ENCODE assay signal across 1 cellular context in genomic region chr2:53970898-53971681, GRCh38.
A peak's percentile ranks its signal among the peaks of the same experiment; 100 is the strongest.
TF ChIP-seq lines count a peak whose summit lies in the region.

PSME4 (minus strand) TSS chr2:53970993; CDS start chr2:53970784, 209 bp downstream.

TF ChIP-seq in K562, 482 proteins besides CTCF, POLR2A, EP300 and RAD21 (continued from another document and continues in another):
- TF ChIP-seq RBM39 (optimal IDR thresholded peaks at IDR 0.05; ENCODE audit: low read depth, low read length) (no peak), FIP1L1 (IDR thresholded peaks at IDR 0.05; ENCODE audit: low read depth, low read length, poor library complexity, severe bottlenecking) (no peak), ATF3 (IDR thresholded peaks at IDR 0.05) (no peak), ATF3 (CRISPR knock-in tag; conservative IDR thresholded peaks at IDR 0.05) (no peak), KLF6 (CRISPR knock-in tag; IDR thresholded peaks at IDR 0.05; ENCODE audit: borderline replicate concordance) (no peak), YBX1 (IDR thresholded peaks at IDR 0.05) (no peak), ZNF518B (CRISPR knock-in tag; IDR thresholded peaks at IDR 0.05) (no peak), GTF3C2 (IDR thresholded peaks at IDR 0.05; ENCODE audit: borderline replicate concordance, extremely low read depth, insufficient read length) (no peak), TGIF2 (CRISPR knock-in tag; IDR thresholded peaks at IDR 0.05) (no peak), RCOR1 (IDR thresholded peaks at IDR 0.05; ENCODE audit: borderline replicate concordance in 1 of 2, low read depth in 2 of 2, low read length in 2 of 2) (no peak), NFXL1 (CRISPR knock-in tag; IDR thresholded peaks at IDR 0.05) (no peak), MTA1 (IDR thresholded peaks at IDR 0.05; ENCODE audit: borderline replicate concordance) (no peak), NR4A1 (CRISPR knock-in tag; IDR thresholded peaks at IDR 0.05) (no peak), NR4A1 (tag; IDR thresholded peaks at IDR 0.05) (no peak), SPI1 (IDR thresholded peaks at IDR 0.05; ENCODE audit: borderline replicate concordance, low read depth, low read length) (no peak), SAP30 (IDR thresholded peaks at IDR 0.05; ENCODE audit: borderline replicate concordance, insufficient read depth, low read depth, low read length, poor library complexity, severe bottlenecking) (peak; percentile 67), CBX3 (IDR thresholded peaks at IDR 0.05; ENCODE audit: borderline replicate concordance in 1 of 2, low read length in 2 of 2) (no peak), ZNF644 (tag; IDR thresholded peaks at IDR 0.05; ENCODE audit: low read depth) (no peak), BRF1 (IDR thresholded peaks at IDR 0.05; ENCODE audit: borderline replicate concordance, extremely low read depth, insufficient read length) (no peak), ZNF77 (CRISPR knock-in tag; IDR thresholded peaks at IDR 0.05) (no peak), ZBTB17 (CRISPR knock-in tag; IDR thresholded peaks at IDR 0.05) (no peak), SUPT5H (IDR thresholded peaks at IDR 0.05) (peak; percentile 73), ZNF512 (tag; IDR thresholded peaks at IDR 0.05) (no peak), RB1 (IDR thresholded peaks at IDR 0.05; ENCODE audit: low read depth) (no peak), CBX8 (IDR thresholded peaks at IDR 0.05; ENCODE audit: borderline replicate concordance, extremely low read depth, low read depth, low read length, poor library complexity, severe bottlenecking) (no peak), BRF2 (IDR thresholded peaks at IDR 0.05; ENCODE audit: borderline replicate concordance, insufficient read depth, insufficient read length) (no peak), MYBL2 (IDR thresholded peaks at IDR 0.05; ENCODE audit: low read depth) (no peak), MYBL2 (CRISPR knock-in tag; IDR thresholded peaks at IDR 0.05; ENCODE audit: borderline replicate concordance) (no peak), ZMIZ1 (IDR thresholded peaks at IDR 0.05; ENCODE audit: low read depth in 2 of 2, low read length in 2 of 2) (0 out of 4 replicates have a peak, but pooled peaks of 1 of the 2 experiments have one; percentile 12), NFRKB (IDR thresholded peaks at IDR 0.05; ENCODE audit: low read depth) (peak; percentile 66; the same call in 1 of the 2 replicates), HSF4 (CRISPR knock-in tag; IDR thresholded peaks at IDR 0.05; ENCODE audit: borderline replicate concordance) (no peak), TAF15 (IDR thresholded peaks at IDR 0.05; ENCODE audit: low read depth, low read length) (no peak), SRSF3 (IDR thresholded peaks at IDR 0.05; ENCODE audit: insufficient read depth, low read length) (no peak), PRMT5 (CRISPR knock-in tag; IDR thresholded peaks at IDR 0.05) (no peak), SLC30A9 (CRISPR knock-in tag; IDR thresholded peaks at IDR 0.05) (no peak), POLR2AphosphoS2 (IDR thresholded peaks at IDR 0.05; ENCODE audit: low read length) (no peak), ZNF239 (CRISPR knock-in tag; IDR thresholded peaks at IDR 0.05) (no peak)
- TF ChIP-seq, protein P1, sequence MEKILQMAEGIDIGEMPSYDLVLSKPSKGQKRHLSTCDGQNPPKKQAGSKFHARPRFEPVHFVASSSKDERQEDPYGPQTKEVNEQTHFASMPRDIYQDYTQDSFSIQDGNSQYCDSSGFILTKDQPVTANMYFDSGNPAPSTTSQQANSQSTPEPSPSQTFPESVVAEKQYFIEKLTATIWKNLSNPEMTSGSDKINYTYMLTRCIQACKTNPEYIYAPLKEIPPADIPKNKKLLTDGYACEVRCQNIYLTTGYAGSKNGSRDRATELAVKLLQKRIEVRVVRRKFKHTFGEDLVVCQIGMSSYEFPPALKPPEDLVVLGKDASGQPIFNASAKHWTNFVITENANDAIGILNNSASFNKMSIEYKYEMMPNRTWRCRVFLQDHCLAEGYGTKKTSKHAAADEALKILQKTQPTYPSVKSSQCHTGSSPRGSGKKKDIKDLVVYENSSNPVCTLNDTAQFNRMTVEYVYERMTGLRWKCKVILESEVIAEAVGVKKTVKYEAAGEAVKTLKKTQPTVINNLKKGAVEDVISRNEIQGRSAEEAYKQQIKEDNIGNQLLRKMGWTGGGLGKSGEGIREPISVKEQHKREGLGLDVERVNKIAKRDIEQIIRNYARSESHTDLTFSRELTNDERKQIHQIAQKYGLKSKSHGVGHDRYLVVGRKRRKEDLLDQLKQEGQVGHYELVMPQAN (IDR thresholded peaks at IDR 0.05; ENCODE audit: borderline replicate concordance), result peak; percentile 59; the same call in 1 of the 2 replicates
- TF ChIP-seq, protein P2, sequence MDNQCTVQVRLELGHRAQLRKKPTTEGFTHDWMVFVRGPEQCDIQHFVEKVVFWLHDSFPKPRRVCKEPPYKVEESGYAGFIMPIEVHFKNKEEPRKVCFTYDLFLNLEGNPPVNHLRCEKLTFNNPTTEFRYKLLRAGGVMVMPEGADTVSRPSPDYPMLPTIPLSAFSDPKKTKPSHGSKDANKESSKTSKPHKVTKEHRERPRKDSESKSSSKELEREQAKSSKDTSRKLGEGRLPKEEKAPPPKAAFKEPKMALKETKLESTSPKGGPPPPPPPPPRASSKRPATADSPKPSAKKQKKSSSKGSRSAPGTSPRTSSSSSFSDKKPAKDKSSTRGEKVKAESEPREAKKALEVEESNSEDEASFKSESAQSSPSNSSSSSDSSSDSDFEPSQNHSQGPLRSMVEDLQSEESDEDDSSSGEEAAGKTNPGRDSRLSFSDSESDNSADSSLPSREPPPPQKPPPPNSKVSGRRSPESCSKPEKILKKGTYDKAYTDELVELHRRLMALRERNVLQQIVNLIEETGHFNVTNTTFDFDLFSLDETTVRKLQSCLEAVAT (IDR thresholded peaks at IDR 0.05), result peak in 1 of 2 experiments; percentile 66; a peak in 1 of 4 replicates
- TF ChIP-seq, protein P3, sequence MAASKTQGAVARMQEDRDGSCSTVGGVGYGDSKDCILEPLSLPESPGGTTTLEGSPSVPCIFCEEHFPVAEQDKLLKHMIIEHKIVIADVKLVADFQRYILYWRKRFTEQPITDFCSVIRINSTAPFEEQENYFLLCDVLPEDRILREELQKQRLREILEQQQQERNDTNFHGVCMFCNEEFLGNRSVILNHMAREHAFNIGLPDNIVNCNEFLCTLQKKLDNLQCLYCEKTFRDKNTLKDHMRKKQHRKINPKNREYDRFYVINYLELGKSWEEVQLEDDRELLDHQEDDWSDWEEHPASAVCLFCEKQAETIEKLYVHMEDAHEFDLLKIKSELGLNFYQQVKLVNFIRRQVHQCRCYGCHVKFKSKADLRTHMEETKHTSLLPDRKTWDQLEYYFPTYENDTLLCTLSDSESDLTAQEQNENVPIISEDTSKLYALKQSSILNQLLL (CRISPR knock-in tag; IDR thresholded peaks at IDR 0.05; ENCODE audit: borderline replicate concordance), result no peak
